In genomic region chr10:49368256-49368655, GRCh38 we compare ENCODE assay signal across 19 cellular contexts. TPM values are rescaled to one million over a fixed set of nuclear protein-coding genes. Genes with fewer than 3 reads are reported as not detected.
A peak's percentile ranks its signal among the peaks of the same experiment; 100 is the strongest.
DNase-seq lines count a peak whose midpoint lies in the region; ATAC-seq and TF ChIP-seq lines count a peak whose summit lies in the region.
"Had no signal": no experiment of that assay in that cellular context is flagged by ENCODE, and none has a peak within 500 bp of the region (broad histone marks: within the 10 kb centered on the region; RNA-seq: fewer than 3 reads in every experiment).

No MANE protein-coding gene starts in this region.

- H3K9me3 ChIP-seq in lung (ENCODE audit: control insufficient read depth in 2 of 2, insufficient read depth in 1 of 2, low read length in 1 of 2) (no peaks in the 10 kb centered on the region), vagina (no peaks in the 10 kb centered on the region)

- TF ChIP-seq CTCF in lung (IDR thresholded peaks at IDR 0.05; ENCODE audit: control extremely low read depth, extremely low read depth) (no peak), vagina (IDR thresholded peaks at IDR 0.05) (no peak)

- peak; percentile 11 for DNase-seq in activated CD8-positive, alpha-beta memory T cell treated with anti-CD3 and anti-CD28 coated beads, Interleukin-2, amount 10 ng/mL, durations not matched to agents 7 days and 5 days
- no peak for DNase-seq in activated CD8-positive, alpha-beta memory T cell treated with anti-CD3 and anti-CD28 coated beads, Interleukin-2, amount 50 U/mL, for 4 hours
- DNase-seq in lung (ENCODE audit: low spot score) (peak; percentile 27), vagina (ENCODE audit: extremely low spot score in 2 of 2) (peak; percentile 47 to 64), NCI-H82 treated with DMSO at 0.1 percent for 48 hours (lab: John Stamatoyannopoulos, UW; ENCODE audit: unreplicated experiment) (no peak), D341Med (ENCODE audit: low spot score) (no peak)
- DNase-seq: 8988T; AML-193; C1 segment of cervical spinal cord; Calu3; CD4-positive, alpha-beta T cell; DMS153; DMS79 treated with DMSO at 0.1 percent for 48 hours; EL; GOT3 had no signal

- no peak overlapping the region for H3K4me3 ChIP-seq in lung
- H3K4me3 ChIP-seq in vagina, result no peak overlapping the region

- H3K4me3 Mint-ChIP-seq in activated CD8-positive, alpha-beta memory T cell treated with anti-CD3 and anti-CD28 coated beads, Interleukin-2, amount 10 ng/mL, durations not matched to agents 7 days and 5 days, result no peak overlapping the region
- H3K4me3 Mint-ChIP-seq in dendritic cell treated with granulocyte-macrophage colony-stimulating factor and Interleukin-4, amounts not matched to agents 40 ng/mL and 50 ng/mL, for 4 days, result no peak overlapping the region
- H3K4me3 Mint-ChIP-seq: CD4-positive, alpha-beta T cell; H9 had no signal

- H3K27me3 Mint-ChIP-seq in activated CD8-positive, alpha-beta memory T cell treated with anti-CD3 and anti-CD28 coated beads, Interleukin-2, amount 10 ng/mL, durations not matched to agents 7 days and 5 days, result peaks cover 9% of the 10 kb centered on the region
- H3K27me3 Mint-ChIP-seq in dendritic cell treated with granulocyte-macrophage colony-stimulating factor and Interleukin-4, amounts not matched to agents 40 ng/mL and 50 ng/mL, for 4 days, result peaks cover 29% of the 10 kb centered on the region
- H3K27me3 Mint-ChIP-seq: CD4-positive, alpha-beta T cell had no signal

- no peaks in the 10 kb centered on the region for H3K36me3 Mint-ChIP-seq in activated CD8-positive, alpha-beta memory T cell treated with anti-CD3 and anti-CD28 coated beads, Interleukin-2, amount 10 ng/mL, durations not matched to agents 7 days and 5 days
- H3K36me3 Mint-ChIP-seq in dendritic cell treated with granulocyte-macrophage colony-stimulating factor and Interleukin-4, amounts not matched to agents 40 ng/mL and 50 ng/mL, for 4 days (ENCODE audit: low read depth), result no peaks in the 10 kb centered on the region

- no peak overlapping the region for H3K27ac Mint-ChIP-seq in activated CD8-positive, alpha-beta memory T cell treated with anti-CD3 and anti-CD28 coated beads, Interleukin-2, amount 10 ng/mL, durations not matched to agents 7 days and 5 days
- peak overlapping the region; percentile 6 for H3K27ac Mint-ChIP-seq in dendritic cell treated with granulocyte-macrophage colony-stimulating factor and Interleukin-4, amounts not matched to agents 40 ng/mL and 50 ng/mL, for 4 days
- H3K27ac Mint-ChIP-seq: CD4-positive, alpha-beta T cell had no signal

- no peak for TF ChIP-seq POLR2A in vagina (IDR thresholded peaks at IDR 0.05)

- H3K27ac ChIP-seq in lung (ENCODE audit: low read depth in 1 of 2, low read length in 1 of 2), result no peak overlapping the region
- H3K27ac ChIP-seq in vagina, result no peak overlapping the region

- no peaks in the 10 kb centered on the region for H3K4me1 Mint-ChIP-seq in activated CD8-positive, alpha-beta memory T cell treated with anti-CD3 and anti-CD28 coated beads, Interleukin-2, amount 10 ng/mL, durations not matched to agents 7 days and 5 days
- H3K4me1 Mint-ChIP-seq in dendritic cell treated with granulocyte-macrophage colony-stimulating factor and Interleukin-4, amounts not matched to agents 40 ng/mL and 50 ng/mL, for 4 days (ENCODE audit: low read depth), result peaks cover 38% of the 10 kb centered on the region

- 79 to 87% methylated on average over 4 of the region's 4 CpGs for WGBS in lung, 2 donors

- CTCF ChIA-PET in activated CD8-positive, alpha-beta memory T cell treated with anti-CD3 and anti-CD28 coated beads, Interleukin-2, amount 10 ng/mL, durations not matched to agents 7 days and 5 days (lab: Charles Lee), result no interaction called here

- H3K9me3 Mint-ChIP-seq in activated CD8-positive, alpha-beta memory T cell treated with anti-CD3 and anti-CD28 coated beads, Interleukin-2, amount 10 ng/mL, durations not matched to agents 7 days and 5 days (ENCODE audit: low read depth), result no peaks in the 10 kb centered on the region
- H3K9me3 Mint-ChIP-seq in dendritic cell treated with granulocyte-macrophage colony-stimulating factor and Interleukin-4, amounts not matched to agents 40 ng/mL and 50 ng/mL, for 4 days, result no peaks in the 10 kb centered on the region
- H3K9me3 Mint-ChIP-seq: CD4-positive, alpha-beta T cell; H9 had no signal

- H3K27me3 ChIP-seq in lung (ENCODE audit: control insufficient read depth, insufficient read depth) (no peaks in the 10 kb centered on the region), vagina (no peaks in the 10 kb centered on the region)

- ATAC-seq in activated CD8-positive, alpha-beta memory T cell treated with anti-CD3 and anti-CD28 coated beads, Interleukin-2, amount 10 ng/mL, durations not matched to agents 7 days and 5 days, result no peak
- ATAC-seq in lung (ENCODE audit: insufficient read depth, low FRiP score), result no peak
- no peak for ATAC-seq in HG03432 (IDR thresholded peaks at IDR 0.05; ENCODE audit: unreplicated experiment)

- H3K36me3 ChIP-seq in lung (ENCODE audit: control insufficient read depth in 2 of 2, insufficient read depth in 2 of 2, low read length in 2 of 2) (no peaks in the 10 kb centered on the region), vagina (no peaks in the 10 kb centered on the region)

- peaks cover 0 to 3% of the 10 kb centered on the region in 2 donors for H3K4me1 ChIP-seq in lung (ENCODE audit: control insufficient read depth in 2 of 2, insufficient read depth in 2 of 2, low read length in 2 of 2)
- no peaks in the 10 kb centered on the region for H3K4me1 ChIP-seq in vagina

- intact Hi-C loops in dendritic cell treated with granulocyte-macrophage colony-stimulating factor and Interleukin-4, amounts not matched to agents 40 ng/mL and 50 ng/mL, for 4 days (cut with micrococcal nuclease), result no loop called here
- intact Hi-C loops in vagina (cut with DNase I), result no loop called here

RNA-seq across cellular contexts. Expression of gene DRGX, which starts 27.6 kb away (rescaled TPM):
- total RNA-seq in activated CD8-positive, alpha-beta memory T cell treated with anti-CD3 and anti-CD28 coated beads, Interleukin-2, amount 10 ng/mL, durations not matched to agents 7 days and 5 days, result not detected
- total RNA-seq in lung (not detected), vagina (not detected)
- under 1 TPM in 1 of 2 donors, not detected in 1; 0.10 TPM for polyA plus RNA-seq in lung
- total RNA-seq: Calu3; CD4-positive, alpha-beta T cell; H9; HT1080 had no signal

Comparison
In these comparisons a context has a peak if more than half of its experiments do, and no peak if none do; other contexts are left out.
1. DNase-seq: peak in activated CD8-positive, alpha-beta memory T cell treated with anti-CD3 and anti-CD28 coated beads, Interleukin-2, amount 10 ng/mL, durations not matched to agents 7 days and 5 days (single experiment), lung (single experiment) and vagina (2 of 2); none in activated CD8-positive, alpha-beta memory T cell treated with anti-CD3 and anti-CD28 coated beads, Interleukin-2, amount 50 U/mL, for 4 hours (single experiment), NCI-H82 treated with DMSO at 0.1 percent for 48 hours (single experiment) and D341Med (single experiment).